11 cellular contexts compared by ENCODE assay signal in genomic region chr1:200530551-200531261, GRCh38.
DNase-seq lines count a peak whose midpoint lies in the region; ATAC-seq and TF ChIP-seq lines count a peak whose summit lies in the region.
"Had no signal": no experiment of that assay in that cellular context is flagged by ENCODE, and none has a peak within 500 bp of the region (broad histone marks: within the 10 kb centered on the region; RNA-seq: fewer than 3 reads in every experiment).

No MANE protein-coding gene starts in this region.

- no peaks in the 10 kb centered on the region for H4K20me1 ChIP-seq in GM23338 (replicated peaks; ENCODE audit: insufficient read depth)
- H4K20me1 ChIP-seq in H9 (ENCODE audit: control insufficient read depth, insufficient read depth, insufficient read length) = no peaks in the 10 kb centered on the region

- ATAC-seq in GM23338 (peak; percentile 63; the same call in 2 of the 3 replicates), HG03196 (IDR thresholded peaks at IDR 0.05; ENCODE audit: unreplicated experiment) (no peak), esophagus mucosa (no peak)
- ATAC-seq: Right ventricle myocardium inferior had no signal

- H2BK5ac ChIP-seq in H9 (ENCODE audit: insufficient read length, low read length) = no peak overlapping the region

- intact Hi-C loops in activated naive CD4-positive, alpha-beta T cell treated with anti-CD3 and anti-CD28 coated beads for 36 hours (cut with micrococcal nuclease) = loop anchor here (2.0 kb wide), 1 partner anchor 28 kb away; no protein-coding TSS in a partner anchor
- intact Hi-C loops in prostate gland (cut with DNase I) = no loop called here

- H3K18ac ChIP-seq in H9 (ENCODE audit: insufficient read length, low read depth, low read length) = no peak overlapping the region

- no peak overlapping the region for H2AK5ac ChIP-seq in H9 (ENCODE audit: insufficient read length, low read length)

- H3K23me2 ChIP-seq in H9 (ENCODE audit: insufficient read length, low read depth, low read length, poor library complexity, severe bottlenecking) = peaks cover 2% of the 10 kb centered on the region

- H3K36me3 Mint-ChIP-seq in GM23338 (ENCODE audit: low read depth) (no peaks in the 10 kb centered on the region), H9 (ENCODE audit: insufficient read depth in 1 of 3, low read depth in 3 of 3) (no peaks in the 10 kb centered on the region)
- no peaks in the 10 kb centered on the region for H3K36me3 Mint-ChIP-seq in activated naive CD4-positive, alpha-beta T cell treated with anti-CD3 and anti-CD28 coated beads for 36 hours (ENCODE audit: low read depth)

- H2BK12ac ChIP-seq in H9 (ENCODE audit: insufficient read length, low read depth, low read length) = no peak overlapping the region

- H4K8ac ChIP-seq in H9 (replicated peaks; ENCODE audit: insufficient read length, low read depth, low read length) = no peak overlapping the region

- no peak overlapping the region for H2BK120ac ChIP-seq in H9 (ENCODE audit: low read depth, low read length, poor library complexity, severe bottlenecking)

- no peak overlapping the region for H3K27ac Mint-ChIP-seq in GM23338
- peak overlapping the region; percentile 38 for H3K27ac Mint-ChIP-seq in activated naive CD4-positive, alpha-beta T cell treated with anti-CD3 and anti-CD28 coated beads for 36 hours
- H3K27ac Mint-ChIP-seq in H9 = no peak overlapping the region

- TF ChIP-seq CTCF in GM23338 (conservative IDR thresholded peaks at IDR 0.05; ENCODE audit: low read depth in 2 of 2) = no peak
- no peak for TF ChIP-seq CTCF in prostate gland (IDR thresholded peaks at IDR 0.05)
- TF ChIP-seq CTCF in H9 (conservative IDR thresholded peaks at IDR 0.05) = no peak

- no peak overlapping the region for H3K4ac ChIP-seq in H9 (ENCODE audit: low read depth, low read length)

- H4K5ac ChIP-seq in H9 (ENCODE audit: insufficient read length, low read depth, low read length) = no peak overlapping the region

- H3K4me1 ChIP-seq in GM23338 (ENCODE audit: insufficient read depth) = no peaks in the 10 kb centered on the region
- H3K4me1 ChIP-seq in prostate gland (replicated peaks) = no peaks in the 10 kb centered on the region
- no peaks in the 10 kb centered on the region for H3K4me1 ChIP-seq in H9 (ENCODE audit: insufficient read depth, low read length)

- no peak overlapping the region for H4K91ac ChIP-seq in H9 (ENCODE audit: insufficient read length, low read depth, low read length)

- H2AFZ ChIP-seq in GM23338 (peak overlapping the region; percentile 93), H9 (ENCODE audit: low read length) (no peak overlapping the region)

- H3K27me3 ChIP-seq in GM23338 (ENCODE audit: insufficient read depth) (no peaks in the 10 kb centered on the region), prostate gland (replicated peaks; ENCODE audit: insufficient read depth) (no peaks in the 10 kb centered on the region), H9 (ENCODE audit: insufficient read depth, low read length) (no peaks in the 10 kb centered on the region)

- H3K27me3 Mint-ChIP-seq in GM23338 (ENCODE audit: insufficient read depth, low read depth, poor library complexity) = peaks cover 8% of the 10 kb centered on the region
- H3K27me3 Mint-ChIP-seq in activated naive CD4-positive, alpha-beta T cell treated with anti-CD3 and anti-CD28 coated beads for 36 hours (ENCODE audit: low read depth) = no peaks in the 10 kb centered on the region
- H3K27me3 Mint-ChIP-seq in H9 (ENCODE audit: low read depth) = no peaks in the 10 kb centered on the region

- H3K36me3 ChIP-seq in GM23338 (ENCODE audit: insufficient read depth) (no peaks in the 10 kb centered on the region), prostate gland (no peaks in the 10 kb centered on the region)

- H3K9me3 ChIP-seq in prostate gland = no peaks in the 10 kb centered on the region
- no peaks in the 10 kb centered on the region for H3K9me3 ChIP-seq in H9 (ENCODE audit: control insufficient read depth, low read depth, low read length)

- H3F3A ChIP-seq in GM23338 (replicated peaks; ENCODE audit: low read depth) = no peaks in the 10 kb centered on the region

- H3K4me3 Mint-ChIP-seq in GM23338 = no peak overlapping the region
- peak overlapping the region; percentile 36 for H3K4me3 Mint-ChIP-seq in activated naive CD4-positive, alpha-beta T cell treated with anti-CD3 and anti-CD28 coated beads for 36 hours
- H3K4me3 Mint-ChIP-seq in H9 = no peak overlapping the region

- H3K4me3 ChIP-seq in GM23338 = no peak overlapping the region
- no peak overlapping the region for H3K4me3 ChIP-seq in prostate gland

- 40% methylated on average over 7 of the region's 7 CpGs for WGBS in prostate gland
- WGBS in H9 (ENCODE audit: extremely low coverage, insufficient read length, low lambda C conversion rate) = no CpG with 5 or more reads among the region's 7 CpGs

- H3K14ac ChIP-seq in H9 (ENCODE audit: insufficient read depth, low read length) = no peak overlapping the region

- H3K4me1 Mint-ChIP-seq in GM23338 (peaks cover 22% of the 10 kb centered on the region), H9 (peaks cover 7 to 20% of the 10 kb centered on the region in 2 experiments)
- H3K4me1 Mint-ChIP-seq in activated naive CD4-positive, alpha-beta T cell treated with anti-CD3 and anti-CD28 coated beads for 36 hours (ENCODE audit: low read depth) = peaks cover 38% of the 10 kb centered on the region

- H3K23ac ChIP-seq in H9 (ENCODE audit: insufficient read length, low read depth, low read length) = no peak overlapping the region

- H3K4me2 ChIP-seq in GM23338 (no peak overlapping the region), H9 (ENCODE audit: insufficient read depth, insufficient read length, low read length) (no peak overlapping the region)

- no peak overlapping the region for H3T11ph ChIP-seq in H9 (ENCODE audit: low read length)

- H3K27ac ChIP-seq in GM23338 (ENCODE audit: low read depth) = no peak overlapping the region
- no peak overlapping the region for H3K27ac ChIP-seq in prostate gland
- H3K27ac ChIP-seq in H9 (ENCODE audit: insufficient read length, low read depth, low read length) = no peak overlapping the region

- H3K9me2 ChIP-seq in GM23338 (ENCODE audit: insufficient read depth) = no peaks in the 10 kb centered on the region

- no peak overlapping the region for H3K56ac ChIP-seq in H9 (ENCODE audit: insufficient read length, low read depth, low read length)

- no peak for TF ChIP-seq POLR2A in prostate gland (IDR thresholded peaks at IDR 0.05)

- DNase-seq in GM23338 (ENCODE audit: low spot score) (no peak), T-helper 22 cell (ENCODE audit: low read depth) (peak; percentile 8), prostate gland (ENCODE audit: low spot score) (no peak), H9 (no peak)
- DNase-seq in activated naive CD4-positive, alpha-beta T cell treated with anti-CD3 and anti-CD28 coated beads for 36 hours = peak; percentile 69
- DNase-seq in stimulated activated CD4-positive, alpha-beta T cell treated with anti-CD3 and anti-CD28 coated beads, Interleukin-15, amount 100 ng/mL, for 1 hour (ENCODE audit: low read depth in 1 of 2, low spot score in 1 of 2) = peak; percentile 8 to 14
- DNase-seq: GOT3, NCI-H226 had no signal

- no peak overlapping the region for H2BK20ac ChIP-seq in H9 (ENCODE audit: low read depth, low read length, poor library complexity, severe bottlenecking)

- no peak overlapping the region for H3K9ac ChIP-seq in H9 (ENCODE audit: extremely low read depth, insufficient read length, low read length)

- H3K9me3 Mint-ChIP-seq in GM23338 (no peaks in the 10 kb centered on the region), H9 (no peaks in the 10 kb centered on the region; a peak in 1 of 5 replicates)
- no peaks in the 10 kb centered on the region for H3K9me3 Mint-ChIP-seq in activated naive CD4-positive, alpha-beta T cell treated with anti-CD3 and anti-CD28 coated beads for 36 hours

- CTCF ChIA-PET in activated naive CD4-positive, alpha-beta T cell treated with anti-CD3 and anti-CD28 coated beads for 36 hours (lab: Charles Lee) = no interaction called here

- H3K79me2 ChIP-seq in GM23338 (replicated peaks; ENCODE audit: insufficient read depth) = no peaks in the 10 kb centered on the region
- no peaks in the 10 kb centered on the region for H3K79me2 ChIP-seq in H9 (ENCODE audit: insufficient read depth, low read length)

- H3K79me1 ChIP-seq in H9 (ENCODE audit: insufficient read depth, low read depth, low read length, poor library complexity, severe bottlenecking) = no peaks in the 10 kb centered on the region

- no peak overlapping the region for H2BK15ac ChIP-seq in H9 (ENCODE audit: low read depth, low read length)

TF ChIP-seq in GM23338, 12 proteins besides CTCF, POLR2A, EP300 and RAD21:
- TF ChIP-seq ZNF114 (CRISPR knock-in tag; IDR thresholded peaks at IDR 0.05) (no peak), STAT1 (IDR thresholded peaks at IDR 0.05; ENCODE audit: unreplicated experiment) (no peak), EZH2phosphoT487 (IDR thresholded peaks at IDR 0.05; ENCODE audit: unreplicated experiment) (no peak), NANOG (IDR thresholded peaks at IDR 0.05; ENCODE audit: borderline replicate concordance) (no peak)

Comparison
In these comparisons a context has a peak if more than half of its experiments do, and no peak if none do; other contexts are left out.
1. DNase-seq: peak in T-helper 22 cell (single experiment), activated naive CD4-positive, alpha-beta T cell treated with anti-CD3 and anti-CD28 coated beads for 36 hours (single experiment) and stimulated activated CD4-positive, alpha-beta T cell treated with anti-CD3 and anti-CD28 coated beads, Interleukin-15, amount 100 ng/mL, for 1 hour (2 of 2); none in GM23338 (single experiment), prostate gland (single experiment) and H9 (single experiment).